In the genomic region with DNA sequence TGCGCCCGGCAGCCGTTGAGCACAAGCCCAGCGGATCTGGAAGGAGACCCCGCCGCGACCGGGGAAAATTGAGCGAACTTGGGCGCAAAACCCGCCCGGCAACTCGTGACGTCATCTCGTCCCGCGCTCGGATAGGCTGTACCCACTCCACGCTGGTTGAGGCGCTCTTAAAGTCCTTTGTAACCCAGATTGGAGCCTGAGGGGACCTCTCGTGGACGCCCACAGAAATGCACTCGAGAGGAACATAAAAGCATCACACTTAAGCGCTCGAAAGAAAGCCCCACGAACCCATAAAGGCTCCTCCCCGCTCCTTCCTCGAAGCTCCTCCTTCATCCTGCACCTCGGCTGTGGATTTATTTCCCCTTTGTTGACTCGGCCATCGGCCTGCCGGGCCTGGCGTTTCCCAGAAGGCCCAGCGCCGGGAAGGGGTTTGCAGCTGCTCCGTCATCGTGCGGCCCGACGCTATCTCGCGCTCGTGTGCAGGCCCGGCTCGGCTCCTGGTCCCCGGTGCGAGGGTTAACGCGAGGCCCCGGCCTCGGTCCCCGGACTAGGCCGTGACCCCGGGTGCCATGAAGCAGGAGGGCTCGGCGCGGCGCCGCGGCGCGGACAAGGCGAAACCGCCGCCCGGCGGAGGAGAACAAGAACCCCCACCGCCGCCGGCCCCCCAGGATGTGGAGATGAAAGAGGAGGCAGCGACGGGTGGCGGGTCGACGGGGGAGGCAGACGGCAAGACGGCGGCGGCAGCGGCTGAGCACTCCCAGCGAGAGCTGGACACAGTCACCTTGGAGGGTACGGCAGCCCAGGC, we compare ENCODE assay signal across 1 cellular context.
A peak's percentile ranks its signal among the peaks of the same experiment; 100 is the strongest.
TF ChIP-seq lines count a peak whose summit lies in the region.

Gene PSMD3, plus strand, starts transcription at position 406 of the 805 bp plus-strand sequence. Its CDS starts 164 bp downstream, at position 570.

TF ChIP-seq in HepG2, 621 proteins besides CTCF, POLR2A, EP300 and RAD21 (continued from another document and continues in another):
- TF ChIP-seq ZNF235 (CRISPR knock-in tag; IDR thresholded peaks at IDR 0.05; ENCODE audit: borderline replicate concordance) (peak; percentile 98), NFE2L1 (CRISPR knock-in tag; IDR thresholded peaks at IDR 0.05; ENCODE audit: borderline replicate concordance) (peak; percentile 100), SIX4 (CRISPR knock-in tag; IDR thresholded peaks at IDR 0.05) (peak; percentile 62; the same call in 1 of the 2 replicates), U2AF2 (IDR thresholded peaks at IDR 0.05; ENCODE audit: low read depth, low read length) (no peak), ZNF224 (CRISPR knock-in tag; IDR thresholded peaks at IDR 0.05) (peak; percentile 88), ZBTB7A (CRISPR knock-in tag; IDR thresholded peaks at IDR 0.05) (peak; percentile 83; the same call in 1 of the 2 replicates), ZNF800 (CRISPR knock-in tag; IDR thresholded peaks at IDR 0.05) (peak; percentile 96), NR2F2 (IDR thresholded peaks at IDR 0.05; ENCODE audit: borderline replicate concordance, low read depth) (peak; percentile 65; the same call in 1 of the 2 replicates), KIAA2018 (CRISPR knock-in tag; IDR thresholded peaks at IDR 0.05; ENCODE audit: borderline replicate concordance) (no peak; the same call in 1 of the 2 replicates), ZNF232 (CRISPR knock-in tag; IDR thresholded peaks at IDR 0.05; ENCODE audit: borderline replicate concordance) (peak; percentile 89), CCAR2 (optimal IDR thresholded peaks at IDR 0.05; ENCODE audit: low read depth, low read length) (peak; percentile 98), NR0B2 (CRISPR knock-in tag; IDR thresholded peaks at IDR 0.05) (peak; percentile 97), ZNF724P (CRISPR knock-in tag; IDR thresholded peaks at IDR 0.05; ENCODE audit: borderline replicate concordance) (peak; percentile 98), THAP8 (CRISPR knock-in tag; IDR thresholded peaks at IDR 0.05; ENCODE audit: borderline replicate concordance) (peak; percentile 99), ZNF143 (CRISPR knock-in tag; IDR thresholded peaks at IDR 0.05) (peak; percentile 99), YEATS2 (CRISPR knock-in tag; IDR thresholded peaks at IDR 0.05; ENCODE audit: borderline replicate concordance) (peak; percentile 99), ZMYM2 (CRISPR knock-in tag; IDR thresholded peaks at IDR 0.05) (peak; percentile 41), ZNF33A (CRISPR knock-in tag; IDR thresholded peaks at IDR 0.05; ENCODE audit: borderline replicate concordance) (no peak)
- TF ChIP-seq, protein P1, sequence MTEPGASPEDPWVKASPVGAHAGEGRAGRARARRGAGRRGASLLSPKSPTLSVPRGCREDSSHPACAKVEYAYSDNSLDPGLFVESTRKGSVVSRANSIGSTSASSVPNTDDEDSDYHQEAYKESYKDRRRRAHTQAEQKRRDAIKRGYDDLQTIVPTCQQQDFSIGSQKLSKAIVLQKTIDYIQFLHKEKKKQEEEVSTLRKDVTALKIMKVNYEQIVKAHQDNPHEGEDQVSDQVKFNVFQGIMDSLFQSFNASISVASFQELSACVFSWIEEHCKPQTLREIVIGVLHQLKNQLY (CRISPR knock-in tag; IDR thresholded peaks at IDR 0.05) = no peak; the same call in none of the 2 replicates
- TF ChIP-seq, protein P2, sequence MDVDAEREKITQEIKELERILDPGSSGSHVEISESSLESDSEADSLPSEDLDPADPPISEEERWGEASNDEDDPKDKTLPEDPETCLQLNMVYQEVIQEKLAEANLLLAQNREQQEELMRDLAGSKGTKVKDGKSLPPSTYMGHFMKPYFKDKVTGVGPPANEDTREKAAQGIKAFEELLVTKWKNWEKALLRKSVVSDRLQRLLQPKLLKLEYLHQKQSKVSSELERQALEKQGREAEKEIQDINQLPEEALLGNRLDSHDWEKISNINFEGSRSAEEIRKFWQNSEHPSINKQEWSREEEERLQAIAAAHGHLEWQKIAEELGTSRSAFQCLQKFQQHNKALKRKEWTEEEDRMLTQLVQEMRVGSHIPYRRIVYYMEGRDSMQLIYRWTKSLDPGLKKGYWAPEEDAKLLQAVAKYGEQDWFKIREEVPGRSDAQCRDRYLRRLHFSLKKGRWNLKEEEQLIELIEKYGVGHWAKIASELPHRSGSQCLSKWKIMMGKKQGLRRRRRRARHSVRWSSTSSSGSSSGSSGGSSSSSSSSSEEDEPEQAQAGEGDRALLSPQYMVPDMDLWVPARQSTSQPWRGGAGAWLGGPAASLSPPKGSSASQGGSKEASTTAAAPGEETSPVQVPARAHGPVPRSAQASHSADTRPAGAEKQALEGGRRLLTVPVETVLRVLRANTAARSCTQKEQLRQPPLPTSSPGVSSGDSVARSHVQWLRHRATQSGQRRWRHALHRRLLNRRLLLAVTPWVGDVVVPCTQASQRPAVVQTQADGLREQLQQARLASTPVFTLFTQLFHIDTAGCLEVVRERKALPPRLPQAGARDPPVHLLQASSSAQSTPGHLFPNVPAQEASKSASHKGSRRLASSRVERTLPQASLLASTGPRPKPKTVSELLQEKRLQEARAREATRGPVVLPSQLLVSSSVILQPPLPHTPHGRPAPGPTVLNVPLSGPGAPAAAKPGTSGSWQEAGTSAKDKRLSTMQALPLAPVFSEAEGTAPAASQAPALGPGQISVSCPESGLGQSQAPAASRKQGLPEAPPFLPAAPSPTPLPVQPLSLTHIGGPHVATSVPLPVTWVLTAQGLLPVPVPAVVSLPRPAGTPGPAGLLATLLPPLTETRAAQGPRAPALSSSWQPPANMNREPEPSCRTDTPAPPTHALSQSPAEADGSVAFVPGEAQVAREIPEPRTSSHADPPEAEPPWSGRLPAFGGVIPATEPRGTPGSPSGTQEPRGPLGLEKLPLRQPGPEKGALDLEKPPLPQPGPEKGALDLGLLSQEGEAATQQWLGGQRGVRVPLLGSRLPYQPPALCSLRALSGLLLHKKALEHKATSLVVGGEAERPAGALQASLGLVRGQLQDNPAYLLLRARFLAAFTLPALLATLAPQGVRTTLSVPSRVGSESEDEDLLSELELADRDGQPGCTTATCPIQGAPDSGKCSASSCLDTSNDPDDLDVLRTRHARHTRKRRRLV (CRISPR knock-in tag; IDR thresholded peaks at IDR 0.05) = peak; percentile 72
- TF ChIP-seq, protein P3, sequence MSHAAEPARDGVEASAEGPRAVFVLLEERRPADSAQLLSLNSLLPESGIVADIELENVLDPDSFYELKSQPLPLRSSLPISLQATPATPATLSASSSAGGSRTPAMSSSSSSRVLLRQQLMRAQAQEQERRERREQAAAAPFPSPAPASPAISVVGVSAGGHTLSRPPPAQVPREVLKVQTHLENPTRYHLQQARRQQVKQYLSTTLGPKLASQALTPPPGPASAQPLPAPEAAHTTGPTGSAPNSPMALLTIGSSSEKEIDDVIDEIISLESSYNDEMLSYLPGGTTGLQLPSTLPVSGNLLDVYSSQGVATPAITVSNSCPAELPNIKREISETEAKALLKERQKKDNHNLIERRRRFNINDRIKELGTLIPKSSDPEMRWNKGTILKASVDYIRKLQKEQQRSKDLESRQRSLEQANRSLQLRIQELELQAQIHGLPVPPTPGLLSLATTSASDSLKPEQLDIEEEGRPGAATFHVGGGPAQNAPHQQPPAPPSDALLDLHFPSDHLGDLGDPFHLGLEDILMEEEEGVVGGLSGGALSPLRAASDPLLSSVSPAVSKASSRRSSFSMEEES (CRISPR knock-in tag; IDR thresholded peaks at IDR 0.05) = peak; percentile 81
- TF ChIP-seq, protein P4, sequence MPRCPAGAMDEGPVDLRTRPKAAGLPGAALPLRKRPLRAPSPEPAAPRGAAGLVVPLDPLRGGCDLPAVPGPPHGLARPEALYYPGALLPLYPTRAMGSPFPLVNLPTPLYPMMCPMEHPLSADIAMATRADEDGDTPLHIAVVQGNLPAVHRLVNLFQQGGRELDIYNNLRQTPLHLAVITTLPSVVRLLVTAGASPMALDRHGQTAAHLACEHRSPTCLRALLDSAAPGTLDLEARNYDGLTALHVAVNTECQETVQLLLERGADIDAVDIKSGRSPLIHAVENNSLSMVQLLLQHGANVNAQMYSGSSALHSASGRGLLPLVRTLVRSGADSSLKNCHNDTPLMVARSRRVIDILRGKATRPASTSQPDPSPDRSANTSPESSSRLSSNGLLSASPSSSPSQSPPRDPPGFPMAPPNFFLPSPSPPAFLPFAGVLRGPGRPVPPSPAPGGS (CRISPR knock-in tag; IDR thresholded peaks at IDR 0.05) = peak; percentile 97
- TF ChIP-seq, protein P5, sequence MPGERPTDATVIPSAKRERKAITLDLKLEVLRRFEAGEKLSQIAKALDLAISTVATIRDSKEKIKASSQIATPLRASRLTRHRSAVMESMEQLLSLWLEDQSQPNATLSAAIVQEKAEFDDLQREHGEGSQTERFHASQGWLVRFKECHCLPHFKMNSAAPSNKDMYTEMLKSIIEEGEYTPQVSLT (CRISPR knock-in tag; IDR thresholded peaks at IDR 0.05; ENCODE audit: borderline replicate concordance, low read depth) = no peak
